ENCODE assay signal across 18 cellular contexts in genomic region chr9:121141706-121142105, GRCh38.
"Had no signal": no experiment of that assay in that cellular context is flagged by ENCODE, and none has a peak within 500 bp of the region (broad histone marks: within the 10 kb centered on the region; RNA-seq: fewer than 3 reads in every experiment).

No MANE protein-coding gene starts in this region.

- H3K4me1 Mint-ChIP-seq: neural crest cell had no signal

- H3K27ac ChIP-seq: dorsolateral prefrontal cortex, heart left ventricle, testis, tibial nerve, upper lobe of right lung, vagina had no signal

- H3K27me3 ChIP-seq: dorsolateral prefrontal cortex, heart left ventricle, testis, tibial nerve, upper lobe of right lung, vagina had no signal

- ATAC-seq: heart left ventricle, left lobe of liver, mucosa of descending colon, natural killer cell, right cardiac atrium, upper lobe of right lung had no signal

- H3K4me3 Mint-ChIP-seq: natural killer cell; neural crest cell; stimulated activated naive CD8-positive, alpha-beta T cell treated with anti-CD3 and anti-CD28 coated beads, Interleukin-15, Interleukin-2, amounts not matched to agents 100 ng/mL and 50 ng/mL, for 24 hours had no signal

- DNase-seq: cortex of kidney; dorsolateral prefrontal cortex; effector CD8-positive, alpha-beta T cell; heart left ventricle; hypothalamus; mammary epithelial cell; mucosa of descending colon; natural killer cell; right cardiac atrium; small intestine; stimulated activated CD4-positive, alpha-beta T cell treated with anti-CD3 and anti-CD28 coated beads, Interleukin-2, amount 100 ng/mL, for 48 hours; testis; upper lobe of right lung had no signal

- H3K9me3 ChIP-seq: heart left ventricle, mucosa of descending colon, testis, tibial nerve, upper lobe of right lung, vagina had no signal

- H3K4me1 ChIP-seq: heart left ventricle, testis, tibial nerve, upper lobe of right lung, vagina had no signal

- H3K4me3 ChIP-seq: dorsolateral prefrontal cortex, heart left ventricle, mucosa of descending colon, testis, tibial nerve, upper lobe of right lung, vagina had no signal

- H3K27me3 Mint-ChIP-seq: stimulated activated naive CD8-positive, alpha-beta T cell treated with anti-CD3 and anti-CD28 coated beads, Interleukin-15, Interleukin-2, amounts not matched to agents 100 ng/mL and 50 ng/mL, for 24 hours had no signal

- H3K27ac Mint-ChIP-seq: stimulated activated naive CD8-positive, alpha-beta T cell treated with anti-CD3 and anti-CD28 coated beads, Interleukin-15, Interleukin-2, amounts not matched to agents 100 ng/mL and 50 ng/mL, for 24 hours had no signal

- H3K9me3 Mint-ChIP-seq: natural killer cell; neural crest cell; stimulated activated naive CD8-positive, alpha-beta T cell treated with anti-CD3 and anti-CD28 coated beads, Interleukin-15, Interleukin-2, amounts not matched to agents 100 ng/mL and 50 ng/mL, for 24 hours had no signal
